Comparison of ENCODE assay signal across 8 cellular contexts in genomic region chr17:4946312-4946976, GRCh38. TPM values are rescaled to one million over a fixed set of nuclear protein-coding genes. Genes with fewer than 3 reads are reported as not detected.
DNase-seq lines count a peak whose midpoint lies in the region; ATAC-seq and TF ChIP-seq lines count a peak whose summit lies in the region.

No MANE protein-coding gene starts in this region.

- CTCF ChIA-PET in activated CD4-positive, alpha-beta T cell treated with anti-CD3 and anti-CD28 coated beads, Interleukin-2, amount 10 ng/mL, durations not matched to agents 7 days and 5 days (lab: Charles Lee): interaction anchor here (0.6 kb wide), 1 partner anchor 21 kb away, joined by 3 read pairs; the partner anchor contains the start of gene SPAG7

- H3K36me3 ChIP-seq in iPS-20b (ENCODE audit: insufficient read depth, low read depth, low read length) (peaks cover 55% of the 10 kb centered on the region), suprapubic skin (peaks cover 30% of the 10 kb centered on the region)

- H3K9ac ChIP-seq in iPS-20b (ENCODE audit: low read depth, low read length): peak overlapping the region; percentile 99

- H3K27ac ChIP-seq in iPS-20b (ENCODE audit: low read length) (peak overlapping the region; percentile 62), suprapubic skin (peak overlapping the region; percentile 98)

- TF ChIP-seq CTCF in suprapubic skin (IDR thresholded peaks at IDR 0.05): no peak

- TF ChIP-seq EP300 in suprapubic skin (IDR thresholded peaks at IDR 0.05): no peak

- H3K36me3 Mint-ChIP-seq in activated CD4-positive, alpha-beta T cell treated with anti-CD3 and anti-CD28 coated beads, Interleukin-2, amount 10 ng/mL, durations not matched to agents 7 days and 5 days (ENCODE audit: low read depth): peaks cover 58% of the 10 kb centered on the region
- peaks cover 22% of the 10 kb centered on the region for H3K36me3 Mint-ChIP-seq in activated naive CD8-positive, alpha-beta T cell

- H3K27me3 ChIP-seq in iPS-20b (ENCODE audit: insufficient read depth, low read length): no peaks in the 10 kb centered on the region
- no peaks in the 10 kb centered on the region for H3K27me3 ChIP-seq in suprapubic skin

- H3K4me3 Mint-ChIP-seq in activated CD4-positive, alpha-beta T cell treated with anti-CD3 and anti-CD28 coated beads, Interleukin-2, amount 10 ng/mL, durations not matched to agents 7 days and 5 days: peak overlapping the region; percentile 92
- H3K4me3 Mint-ChIP-seq in activated naive CD8-positive, alpha-beta T cell: peak overlapping the region; percentile 97

- H3K9me3 ChIP-seq in iPS-20b (ENCODE audit: insufficient read depth, low read depth, low read length): no peaks in the 10 kb centered on the region
- H3K9me3 ChIP-seq in suprapubic skin: no peaks in the 10 kb centered on the region

- no peaks in the 10 kb centered on the region for H3K27me3 Mint-ChIP-seq in activated CD4-positive, alpha-beta T cell treated with anti-CD3 and anti-CD28 coated beads, Interleukin-2, amount 10 ng/mL, durations not matched to agents 7 days and 5 days
- H3K27me3 Mint-ChIP-seq in activated naive CD8-positive, alpha-beta T cell: no peaks in the 10 kb centered on the region

- H3K4me1 Mint-ChIP-seq in activated CD4-positive, alpha-beta T cell treated with anti-CD3 and anti-CD28 coated beads, Interleukin-2, amount 10 ng/mL, durations not matched to agents 7 days and 5 days: peaks cover 52% of the 10 kb centered on the region
- peaks cover 52% of the 10 kb centered on the region for H3K4me1 Mint-ChIP-seq in activated naive CD8-positive, alpha-beta T cell (ENCODE audit: low read depth)

- POLR2A ChIA-PET in activated CD4-positive, alpha-beta T cell treated with anti-CD3 and anti-CD28 coated beads, Interleukin-2, amount 10 ng/mL, durations not matched to agents 7 days and 5 days (lab: Charles Lee): interaction anchor here (1.0 to 6.2 kb wide), 2 partner anchors 15 to 21 kb away, joined by 3 to 44 read pairs; partner anchors contain the start of gene SPAG7

- no peak for ATAC-seq in esophagus mucosa

- H3K27ac Mint-ChIP-seq in activated CD4-positive, alpha-beta T cell treated with anti-CD3 and anti-CD28 coated beads, Interleukin-2, amount 10 ng/mL, durations not matched to agents 7 days and 5 days: peak overlapping the region; percentile 99
- H3K27ac Mint-ChIP-seq in activated naive CD8-positive, alpha-beta T cell: peak overlapping the region; percentile 89

- 19% methylated on average over 16 of the region's 16 CpGs for WGBS in suprapubic skin

- DNase-seq in activated CD4-positive, alpha-beta T cell treated with anti-CD3 and anti-CD28 coated beads, Interleukin-2, amount 10 ng/mL, durations not matched to agents 7 days and 5 days: no peak
- no peak for DNase-seq in activated CD4-positive, alpha-beta T cell treated with anti-CD3 and anti-CD28 coated beads, Interleukin-2, amount 50 U/mL, for 4 hours
- DNase-seq in suprapubic skin (ENCODE audit: low spot score in 2 of 2) (no peak), NCI-H128 (lab: John Stamatoyannopoulos, UW; ENCODE audit: unreplicated experiment) (no peak), NCI-H82 (lab: John Stamatoyannopoulos, UW) (no peak)

- no peaks in the 10 kb centered on the region for H3K9me3 Mint-ChIP-seq in activated CD4-positive, alpha-beta T cell treated with anti-CD3 and anti-CD28 coated beads, Interleukin-2, amount 10 ng/mL, durations not matched to agents 7 days and 5 days
- H3K9me3 Mint-ChIP-seq in activated naive CD8-positive, alpha-beta T cell (ENCODE audit: low read depth): no peaks in the 10 kb centered on the region

- H3K4me3 ChIP-seq in iPS-20b (ENCODE audit: low read length) (peak overlapping the region; percentile 98), suprapubic skin (peak overlapping the region; percentile 85)

- H3K4me1 ChIP-seq in iPS-20b (ENCODE audit: insufficient read depth, low read length) (peaks cover 16% of the 10 kb centered on the region), suprapubic skin (peaks cover 79% of the 10 kb centered on the region)

- no peak for TF ChIP-seq POLR2A in suprapubic skin (IDR thresholded peaks at IDR 0.05)

RNA-seq across cellular contexts. Expression of gene PFN1, which starts 1.9 kb away (rescaled TPM):
- 1,000 to 10,000 TPM; 2,428 to 2,438 TPM for total RNA-seq in activated CD4-positive, alpha-beta T cell treated with anti-CD3 and anti-CD28 coated beads, Interleukin-2, amount 10 ng/mL, durations not matched to agents 7 days and 5 days
- total RNA-seq in suprapubic skin (100 to 1,000 TPM; 392 to 756 (median 686) TPM), esophagus mucosa (455 TPM)

RNA-seq across cellular contexts. Expression of gene ENO3, which starts 4.5 kb away (rescaled TPM):
- total RNA-seq in activated CD4-positive, alpha-beta T cell treated with anti-CD3 and anti-CD28 coated beads, Interleukin-2, amount 10 ng/mL, durations not matched to agents 7 days and 5 days: 10 to 100 TPM; 44.9 to 54.8 TPM
- total RNA-seq in suprapubic skin (1 to 10 TPM; 2.0 to 4.2 (median 3.2) TPM), esophagus mucosa (1.5 TPM)

RNA-seq across cellular contexts. Expression of gene RNF167, which starts 6.4 kb away (rescaled TPM):
- total RNA-seq in activated CD4-positive, alpha-beta T cell treated with anti-CD3 and anti-CD28 coated beads, Interleukin-2, amount 10 ng/mL, durations not matched to agents 7 days and 5 days: 100 to 1,000 TPM; 254 to 273 TPM
- 100 to 1,000 TPM in 2 of 4 donors, 10 to 100 TPM in 2; 74.1 to 118 (median 99.4) TPM for total RNA-seq in suprapubic skin
- 79.2 TPM for total RNA-seq in esophagus mucosa

RNA-seq across cellular contexts. Expression of gene SLC25A11, which starts 6.6 kb away (rescaled TPM):
- total RNA-seq in activated CD4-positive, alpha-beta T cell treated with anti-CD3 and anti-CD28 coated beads, Interleukin-2, amount 10 ng/mL, durations not matched to agents 7 days and 5 days: 10 to 100 TPM; 73.0 to 75.3 TPM
- 10 to 100 TPM; 35.7 to 74.3 (median 41.6) TPM for total RNA-seq in suprapubic skin
- total RNA-seq in esophagus mucosa: 42.4 TPM

RNA-seq across cellular contexts. Expression of gene GP1BA, which starts 14.4 kb away (rescaled TPM):
- not detected for total RNA-seq in activated CD4-positive, alpha-beta T cell treated with anti-CD3 and anti-CD28 coated beads, Interleukin-2, amount 10 ng/mL, durations not matched to agents 7 days and 5 days
- total RNA-seq in suprapubic skin (not detected), esophagus mucosa (not detected)

Comparison
In these comparisons a context has a peak if more than half of its experiments do, and no peak if none do; other contexts are left out.
1. RNA of gene ENO3, which starts 4.5 kb away (total RNA-seq): 44.9 to 54.8 TPM in activated CD4-positive, alpha-beta T cell treated with anti-CD3 and anti-CD28 coated beads, Interleukin-2, amount 10 ng/mL, durations not matched to agents 7 days and 5 days; 2.0 to 4.2 TPM in suprapubic skin and 1.5 TPM in esophagus mucosa (single experiment); every median in the first group is over 4 times any median in the second.